Comparison of ENCODE assay signal across 8 cellular contexts in the genomic region with DNA sequence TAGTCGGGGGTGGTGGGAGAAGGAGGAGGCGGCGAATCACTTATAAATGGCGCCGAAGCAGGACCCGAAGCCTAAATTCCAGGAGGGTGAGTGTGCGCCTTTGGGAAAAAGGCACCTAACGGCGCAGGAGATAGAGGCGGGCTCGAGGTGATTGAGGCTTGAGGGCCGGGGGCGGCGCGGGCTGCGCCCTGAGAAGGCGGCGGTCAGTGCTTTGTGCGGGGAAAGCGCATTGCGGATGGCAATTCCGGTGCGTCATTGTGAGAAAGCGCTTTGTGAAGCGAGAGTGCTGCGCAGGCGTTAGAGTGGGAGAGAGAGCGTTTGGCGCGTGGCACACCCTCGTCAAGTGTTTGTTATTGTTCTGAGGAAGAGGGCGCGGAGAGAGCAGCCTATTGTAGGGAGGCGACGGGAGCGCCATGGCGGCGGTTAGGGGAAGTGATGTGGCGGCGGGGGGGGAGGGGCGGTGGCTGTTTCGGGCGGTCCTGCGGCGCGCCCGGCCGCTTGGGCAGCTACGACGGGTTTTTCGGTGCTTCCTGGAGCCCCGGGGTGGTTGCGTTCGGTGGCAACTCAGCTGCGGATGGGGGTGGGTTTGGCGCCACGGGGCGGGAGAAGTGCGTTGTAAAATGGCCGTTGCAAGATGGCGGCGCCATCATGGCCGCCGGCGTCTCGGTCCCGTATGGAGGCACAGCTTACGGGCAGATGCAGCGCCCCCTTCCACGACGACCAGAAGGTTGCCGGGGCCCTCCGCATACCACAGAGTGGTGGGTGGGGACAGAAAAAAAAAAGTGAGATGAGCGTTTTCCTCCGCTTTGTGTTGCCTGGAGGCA. TPM values are rescaled to one million over a fixed set of nuclear protein-coding genes. Genes with fewer than 3 reads are reported as not detected.
A peak's percentile ranks its signal among the peaks of the same experiment; 100 is the strongest.
DNase-seq lines count a peak whose midpoint lies in the region; ATAC-seq and TF ChIP-seq lines count a peak whose summit lies in the region.

No MANE protein-coding gene starts in this region.

- peak; percentile 67 for TF ChIP-seq CTCF in DND-41 (IDR thresholded peaks at IDR 0.05; ENCODE audit: borderline replicate concordance, extremely low read depth, low read length, poor library complexity, severe bottlenecking)
- no peak; the same call in 1 of the 2 replicates for TF ChIP-seq CTCF in Panc1 (IDR thresholded peaks at IDR 0.05)
- peak; percentile 39 for TF ChIP-seq CTCF in fibroblast of mammary gland (conservative IDR thresholded peaks at IDR 0.05; ENCODE audit: control insufficient read depth, insufficient read depth, low read depth, low read length)

- peak overlapping the region; percentile 93 for H3K4me3 Mint-ChIP-seq in natural killer cell treated with Interleukin-12 subunit alpha and Interleukin-12 subunit beta and Interleukin-15 and Interleukin-18, amount 100 ng/mL, for 72 hours

- peaks cover 46% of the 10 kb centered on the region for H4K20me1 ChIP-seq in DND-41 (ENCODE audit: insufficient read depth, low read length)

- peak overlapping the region; percentile 100 for H3K9ac ChIP-seq in DND-41 (ENCODE audit: low read depth, low read length)

- H3K27ac ChIP-seq in DND-41 (ENCODE audit: low read length), result peak overlapping the region; percentile 99
- H3K27ac ChIP-seq in KOPT-K1 (ENCODE audit: low read depth, low read length, poor library complexity, severe bottlenecking), result peak overlapping the region; percentile 99
- peak overlapping the region; percentile 96 for H3K27ac ChIP-seq in Panc1 (ENCODE audit: low read length)

- H3K36me3 ChIP-seq in DND-41 (ENCODE audit: insufficient read depth, low read length) (peaks cover 12% of the 10 kb centered on the region; the same call in 1 of the 2 replicates), KOPT-K1 (ENCODE audit: insufficient read depth, low read length) (no peaks in the 10 kb centered on the region), Panc1 (ENCODE audit: control insufficient read depth, insufficient read depth, low read length) (no peaks in the 10 kb centered on the region)

- H3K27me3 ChIP-seq in DND-41 (ENCODE audit: insufficient read depth, low read length, poor library complexity) (no peaks in the 10 kb centered on the region), Panc1 (ENCODE audit: control insufficient read depth, insufficient read depth, low read length) (no peaks in the 10 kb centered on the region)

- H3K4me2 ChIP-seq in DND-41 (ENCODE audit: insufficient read depth, low read length), result peak overlapping the region; percentile 81

- H3K4me1 Mint-ChIP-seq in natural killer cell treated with Interleukin-12 subunit alpha and Interleukin-12 subunit beta and Interleukin-15 and Interleukin-18, amount 100 ng/mL, for 72 hours (ENCODE audit: low read depth in 2 of 2), result peaks cover 32 to 35% of the 10 kb centered on the region in 2 donors

- no TSS peak for BruUV-seq in Panc1 (replicated peaks; lab: Mats Ljungman, UMichigan)

- H3K79me2 ChIP-seq in DND-41 (ENCODE audit: insufficient read depth, low read length), result peaks cover 53% of the 10 kb centered on the region

- DNase-seq in DND-41 (peak; percentile 91), Panc1 (ENCODE audit: low read depth, low spot score) (peak; percentile 67), fibroblast of mammary gland (ENCODE audit: low read depth) (peak; percentile 89)
- DNase-seq in activated T-helper 1 cell treated with anti-CD3 and anti-CD28 coated beads, Interleukin-2, amount 50 U/mL, for 16 hours (ENCODE audit: low read depth in 1 of 2, low spot score in 1 of 2), result peak; percentile 72 to 82
- DNase-seq in natural killer cell treated with Interleukin-12 subunit alpha and Interleukin-12 subunit beta and Interleukin-15 and Interleukin-18, amount 100 ng/mL, for 72 hours (ENCODE audit: low spot score), result peak; percentile 93
- peak; percentile 79 to 89 (median 88) for DNase-seq in stimulated activated naive CD4-positive, alpha-beta T cell (lab: John Stamatoyannopoulos, UW)

- CTCF ChIA-PET in Panc1 (lab: Charles Lee), result interaction anchor here (0.7 to 0.8 kb wide), 2 partner anchors 13 to 313 kb away, joined by 3 to 4 read pairs; no protein-coding TSS in a partner anchor

- in situ Hi-C loops in Panc1 (cut with HindIII; ENCODE audit: low pct_unique_long_range_greater_than_20kb, low sequenced_read_pairs), result no loop called here

- peak; percentile 81 for ATAC-seq in DND-41 (ENCODE audit: insufficient read depth, low read depth)
- ATAC-seq in GM21737 (IDR thresholded peaks at IDR 0.05; ENCODE audit: unreplicated experiment), result peak; percentile 59
- peak; percentile 79 for ATAC-seq in Panc1
- ATAC-seq in natural killer cell treated with Interleukin-12 subunit alpha and Interleukin-12 subunit beta and Interleukin-15 and Interleukin-18, amount 100 ng/mL, for 72 hours, result peak; percentile 84 to 85

- H3K4me3 ChIP-seq in DND-41 (ENCODE audit: low read depth in 1 of 2, low read length in 2 of 2), result peak overlapping the region; percentile 79 to 86
- H3K4me3 ChIP-seq in Panc1 (ENCODE audit: low read depth in 2 of 2, low read length in 2 of 2), result peak overlapping the region; percentile 90 to 97
- peak overlapping the region; percentile 73 for H3K4me3 ChIP-seq in fibroblast of mammary gland (ENCODE audit: control insufficient read depth, low read depth, low read length)

- POLR2A ChIA-PET in Panc1 (lab: Charles Lee), result interaction anchor here (0.5 to 0.7 kb wide), 6 partner anchors 53 to 562 kb away, joined by 4 to 12 read pairs (median 6); no protein-coding TSS in a partner anchor

- peaks cover 5% of the 10 kb centered on the region for H3K36me3 Mint-ChIP-seq in natural killer cell treated with Interleukin-12 subunit alpha and Interleukin-12 subunit beta and Interleukin-15 and Interleukin-18, amount 100 ng/mL, for 72 hours

- intact Hi-C loops in Panc1 (cut with micrococcal nuclease; ENCODE audit: unreplicated experiment), result loop anchor here (10.0 kb wide), 1 partner anchor 118 kb away; no protein-coding TSS in a partner anchor

- no peaks in the 10 kb centered on the region for H3K9me3 Mint-ChIP-seq in natural killer cell treated with Interleukin-12 subunit alpha and Interleukin-12 subunit beta and Interleukin-15 and Interleukin-18, amount 100 ng/mL, for 72 hours

- peak overlapping the region; percentile 75 for H2AFZ ChIP-seq in DND-41 (ENCODE audit: low read depth, low read length)

- no peaks in the 10 kb centered on the region for H3K9me3 ChIP-seq in DND-41 (ENCODE audit: insufficient read depth, low read length, severe bottlenecking)
- no peaks in the 10 kb centered on the region for H3K9me3 ChIP-seq in KOPT-K1 (ENCODE audit: insufficient read depth, low read length, poor library complexity, severe bottlenecking)
- no peaks in the 10 kb centered on the region for H3K9me3 ChIP-seq in Panc1 (ENCODE audit: control insufficient read depth, insufficient read depth, low read depth, low read length)

- no peaks in the 10 kb centered on the region for H3K27me3 Mint-ChIP-seq in natural killer cell treated with Interleukin-12 subunit alpha and Interleukin-12 subunit beta and Interleukin-15 and Interleukin-18, amount 100 ng/mL, for 72 hours

- H3K4me1 ChIP-seq in DND-41 (ENCODE audit: insufficient read depth, low read length), result peaks cover 48% of the 10 kb centered on the region
- peaks cover 14% of the 10 kb centered on the region for H3K4me1 ChIP-seq in Panc1 (ENCODE audit: control insufficient read depth, insufficient read depth, low read length)

- peak overlapping the region; percentile 95 to 96 for H3K27ac Mint-ChIP-seq in natural killer cell treated with Interleukin-12 subunit alpha and Interleukin-12 subunit beta and Interleukin-15 and Interleukin-18, amount 100 ng/mL, for 72 hours

RNA-seq across cellular contexts. Expression of a gene that starts 0.5 kb away (rescaled TPM):
- 360 TPM for total RNA-seq in Panc1 (2021; ENCODE audit: unreplicated experiment)
- 283 TPM for polyA plus RNA-seq in Panc1 (2012; ENCODE audit: insufficient read length)
- total RNA-seq in natural killer cell treated with Interleukin-12 subunit alpha and Interleukin-12 subunit beta and Interleukin-15 and Interleukin-18, amount 100 ng/mL, for 72 hours, result 100 to 1,000 TPM; 134 to 226 TPM

Comparison
In these comparisons a context has a peak if more than half of its experiments do, and no peak if none do; other contexts are left out.
1. Peak in every context shown above with its lines: DNase-seq, ATAC-seq, H3K4me3 ChIP-seq and H3K27ac ChIP-seq.